ENCODE assay signal across 2 cellular contexts in the genomic region with DNA sequence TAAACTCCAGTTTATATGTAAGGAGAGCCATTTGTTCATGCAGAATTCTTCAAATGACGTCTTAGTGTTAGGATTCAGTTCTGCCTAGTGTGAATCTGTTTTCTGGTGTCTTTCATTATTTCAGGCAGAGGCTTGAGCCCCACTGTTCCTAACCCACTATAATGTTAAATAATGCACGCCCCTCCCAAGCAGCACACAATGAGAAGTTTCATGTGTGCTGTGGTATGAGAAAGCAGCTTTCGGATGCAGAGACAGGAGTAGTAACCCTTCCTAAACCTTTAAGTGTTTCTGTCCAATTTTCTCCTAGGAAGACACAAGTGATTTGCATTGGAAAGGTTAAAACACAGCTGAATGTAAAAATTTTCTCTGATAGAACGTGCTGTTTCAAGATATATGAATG.
TF ChIP-seq lines count a peak whose summit lies in the region.

No MANE protein-coding gene starts in this region.

TF ChIP-seq in H1, 55 proteins besides CTCF, POLR2A, EP300 and RAD21:
- no peak for TF ChIP-seq ASH2L (IDR thresholded peaks at IDR 0.05; ENCODE audit: low read length)
- TF ChIP-seq CHD2 (IDR thresholded peaks at IDR 0.05; ENCODE audit: low read length): no peak
- TF ChIP-seq SP1 (IDR thresholded peaks at IDR 0.05; ENCODE audit: low read depth, low read length): 0 out of 2 replicates have a peak, but pooled peaks have one; percentile 38
- no peak for TF ChIP-seq JUND (IDR thresholded peaks at IDR 0.05; ENCODE audit: low read length)

TF ChIP-seq in neural cell, 6 proteins besides CTCF, POLR2A, EP300 and RAD21:
- TF ChIP-seq POLR2AphosphoS5 (IDR thresholded peaks at IDR 0.05) (peak; percentile 74), EZH2 (IDR thresholded peaks at IDR 0.05; ENCODE audit: borderline replicate concordance, insufficient read depth, low read length, poor library complexity, severe bottlenecking) (no peak), MXI1 (conservative IDR thresholded peaks at IDR 0.05; ENCODE audit: poor library complexity, severe bottlenecking) (peak; percentile 13), TAF1 (IDR thresholded peaks at IDR 0.05; ENCODE audit: low read depth) (peak; percentile 70), SMC3 (conservative IDR thresholded peaks at IDR 0.05; ENCODE audit: poor library complexity) (no peak)
- TF ChIP-seq, protein P1, sequence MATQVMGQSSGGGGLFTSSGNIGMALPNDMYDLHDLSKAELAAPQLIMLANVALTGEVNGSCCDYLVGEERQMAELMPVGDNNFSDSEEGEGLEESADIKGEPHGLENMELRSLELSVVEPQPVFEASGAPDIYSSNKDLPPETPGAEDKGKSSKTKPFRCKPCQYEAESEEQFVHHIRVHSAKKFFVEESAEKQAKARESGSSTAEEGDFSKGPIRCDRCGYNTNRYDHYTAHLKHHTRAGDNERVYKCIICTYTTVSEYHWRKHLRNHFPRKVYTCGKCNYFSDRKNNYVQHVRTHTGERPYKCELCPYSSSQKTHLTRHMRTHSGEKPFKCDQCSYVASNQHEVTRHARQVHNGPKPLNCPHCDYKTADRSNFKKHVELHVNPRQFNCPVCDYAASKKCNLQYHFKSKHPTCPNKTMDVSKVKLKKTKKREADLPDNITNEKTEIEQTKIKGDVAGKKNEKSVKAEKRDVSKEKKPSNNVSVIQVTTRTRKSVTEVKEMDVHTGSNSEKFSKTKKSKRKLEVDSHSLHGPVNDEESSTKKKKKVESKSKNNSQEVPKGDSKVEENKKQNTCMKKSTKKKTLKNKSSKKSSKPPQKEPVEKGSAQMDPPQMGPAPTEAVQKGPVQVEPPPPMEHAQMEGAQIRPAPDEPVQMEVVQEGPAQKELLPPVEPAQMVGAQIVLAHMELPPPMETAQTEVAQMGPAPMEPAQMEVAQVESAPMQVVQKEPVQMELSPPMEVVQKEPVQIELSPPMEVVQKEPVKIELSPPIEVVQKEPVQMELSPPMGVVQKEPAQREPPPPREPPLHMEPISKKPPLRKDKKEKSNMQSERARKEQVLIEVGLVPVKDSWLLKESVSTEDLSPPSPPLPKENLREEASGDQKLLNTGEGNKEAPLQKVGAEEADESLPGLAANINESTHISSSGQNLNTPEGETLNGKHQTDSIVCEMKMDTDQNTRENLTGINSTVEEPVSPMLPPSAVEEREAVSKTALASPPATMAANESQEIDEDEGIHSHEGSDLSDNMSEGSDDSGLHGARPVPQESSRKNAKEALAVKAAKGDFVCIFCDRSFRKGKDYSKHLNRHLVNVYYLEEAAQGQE (IDR thresholded peaks at IDR 0.05; ENCODE audit: borderline replicate concordance): peak; percentile 67
TF ChIP-seq in neural cell: peak in this region for 4.
